In the genomic region with DNA sequence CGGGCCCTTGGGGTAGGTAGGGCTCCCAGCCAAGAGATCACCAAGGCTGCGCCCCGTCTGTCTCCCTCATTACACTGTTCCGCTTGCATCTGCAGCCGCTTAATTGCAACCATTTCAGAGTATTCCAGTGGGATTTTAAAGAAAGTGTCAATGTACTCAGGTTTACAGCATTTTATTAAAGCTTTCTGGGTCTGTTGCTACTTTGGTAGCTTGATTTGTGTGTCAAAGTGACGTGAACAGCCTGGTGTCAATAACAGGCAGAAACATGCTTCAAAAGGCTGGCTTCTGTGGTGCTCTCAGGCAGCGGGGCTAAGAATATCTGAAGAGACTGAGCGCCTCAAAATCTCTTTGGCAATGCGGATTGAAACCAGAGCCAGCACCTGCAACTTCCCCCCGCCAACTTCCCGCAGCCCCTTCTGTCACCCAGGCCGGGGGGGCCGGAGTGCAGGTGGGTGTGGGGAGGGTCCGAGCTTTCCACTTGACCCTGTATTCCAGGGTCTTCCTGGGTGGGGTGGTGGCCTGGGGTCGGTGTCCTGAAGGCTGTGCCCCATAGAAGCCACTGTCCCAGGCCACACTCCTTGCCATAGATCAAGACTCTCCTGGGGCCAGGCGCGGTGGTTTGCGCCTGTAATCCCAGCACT, we compare ENCODE assay signal across 24 cellular contexts.
DNase-seq lines count a peak whose midpoint lies in the region; ATAC-seq and TF ChIP-seq lines count a peak whose summit lies in the region.
"Had no signal": no experiment of that assay in that cellular context is flagged by ENCODE, and none has a peak within 500 bp of the region (broad histone marks: within the 10 kb centered on the region; RNA-seq: fewer than 3 reads in every experiment).

No MANE protein-coding gene starts in this region.

- no peaks in the 10 kb centered on the region for H3K9me3 Mint-ChIP-seq in naive B cell
- no peaks in the 10 kb centered on the region for H3K9me3 Mint-ChIP-seq in activated CD8-positive, alpha-beta T cell treated with anti-CD3 and anti-CD28 coated beads for 36 hours
- H3K9me3 Mint-ChIP-seq: CD4-positive, alpha-beta memory T cell; natural killer cell treated with Interleukin-12 subunit alpha and Interleukin-12 subunit beta and Interleukin-15 and Interleukin-18, amount 100 ng/mL, for 72 hours; T-helper 2 cell treated with Interferon-gamma antibody and Interleukin-4, amounts not matched to agents 5 μg/mL and 100 μg/mL, for 36 hours had no signal

- peaks cover 47% of the 10 kb centered on the region for H3K4me1 ChIP-seq in A673 (ENCODE audit: insufficient read depth, low read length, poor library complexity, severe bottlenecking)

- H3K27ac Mint-ChIP-seq in naive B cell: peak overlapping the region; percentile 35 to 82 (median 53)
- H3K27ac Mint-ChIP-seq in activated CD8-positive, alpha-beta T cell treated with anti-CD3 and anti-CD28 coated beads for 36 hours: no peak overlapping the region
- H3K27ac Mint-ChIP-seq: CD4-positive, alpha-beta memory T cell; natural killer cell treated with Interleukin-12 subunit alpha and Interleukin-12 subunit beta and Interleukin-15 and Interleukin-18, amount 100 ng/mL, for 72 hours; T-helper 2 cell treated with Interferon-gamma antibody and Interleukin-4, amounts not matched to agents 5 μg/mL and 100 μg/mL, for 36 hours had no signal

- ATAC-seq in naive B cell (ENCODE audit: low read depth in 2 of 2) (no peak), HG03520 (IDR thresholded peaks at IDR 0.05; ENCODE audit: unreplicated experiment) (no peak)
- ATAC-seq in activated CD8-positive, alpha-beta T cell treated with anti-CD3 and anti-CD28 coated beads for 36 hours: no peak
- ATAC-seq: HCT116; natural killer cell treated with Interleukin-12 subunit alpha and Interleukin-12 subunit beta and Interleukin-15 and Interleukin-18, amount 100 ng/mL, for 72 hours had no signal

- H3K9me2 ChIP-seq in SU-DHL-6 (replicated peaks; ENCODE audit: insufficient read depth, low read length): no peaks in the 10 kb centered on the region
- H3K9me2 ChIP-seq: SK-N-SH had no signal

- POLR2A ChIA-PET in A673 (lab: Charles Lee; ENCODE audit: low non-redundant PET): no interaction called here
- POLR2A ChIA-PET in activated CD8-positive, alpha-beta T cell treated with anti-CD3 and anti-CD28 coated beads for 36 hours (lab: Charles Lee): no interaction called here

- H3F3A ChIP-seq in SU-DHL-6 (ENCODE audit: insufficient read depth): no peaks in the 10 kb centered on the region

- H4K20me1 ChIP-seq in SU-DHL-6 (ENCODE audit: low read depth, low read length): no peaks in the 10 kb centered on the region

- peaks cover 0 to 3% of the 10 kb centered on the region in 2 donors for H3K36me3 Mint-ChIP-seq in naive B cell
- peaks cover 1% of the 10 kb centered on the region for H3K36me3 Mint-ChIP-seq in activated CD8-positive, alpha-beta T cell treated with anti-CD3 and anti-CD28 coated beads for 36 hours (ENCODE audit: low read depth)
- H3K36me3 Mint-ChIP-seq: natural killer cell treated with Interleukin-12 subunit alpha and Interleukin-12 subunit beta and Interleukin-15 and Interleukin-18, amount 100 ng/mL, for 72 hours had no signal

- no peak overlapping the region for H2AFZ ChIP-seq in SU-DHL-6 (ENCODE audit: low read depth, low read length, severe bottlenecking)

- H3K36me3 ChIP-seq in A673 (ENCODE audit: insufficient read depth, low read length, poor library complexity, severe bottlenecking) (no peaks in the 10 kb centered on the region), SU-DHL-6 (ENCODE audit: low read length) (no peaks in the 10 kb centered on the region)
- H3K36me3 ChIP-seq: uterus had no signal

- BruUV-seq in A673 (replicated peaks; lab: Mats Ljungman, UMichigan): no TSS peak

- no peaks in the 10 kb centered on the region for H3K27me3 ChIP-seq in A673 (replicated peaks; ENCODE audit: insufficient read depth, low read depth, low read length, poor library complexity)
- H3K27me3 ChIP-seq in SU-DHL-6 (ENCODE audit: low read length): no peaks in the 10 kb centered on the region
- H3K27me3 ChIP-seq: uterus had no signal

- peak overlapping the region; percentile 29; the same call in 1 of the 2 replicates for H3K9ac ChIP-seq in SU-DHL-6 (ENCODE audit: low read length)
- H3K9ac ChIP-seq: KMS-11, SK-N-SH had no signal

- H3K4me2 ChIP-seq in SU-DHL-6 (ENCODE audit: low read depth, low read length, poor library complexity, severe bottlenecking): no peak overlapping the region
- H3K4me2 ChIP-seq: KMS-11, SK-N-SH had no signal

- H3K27ac ChIP-seq in A673 (ENCODE audit: low read depth, low read length, poor library complexity, severe bottlenecking) (peak overlapping the region; percentile 72), SU-DHL-6 (ENCODE audit: low read depth, low read length) (peak overlapping the region; percentile 62)
- H3K27ac ChIP-seq: KMS-11, uterus, WERI-Rb-1 had no signal

- H3K9me3 ChIP-seq in A673 (ENCODE audit: low read depth, low read length, poor library complexity, severe bottlenecking): no peaks in the 10 kb centered on the region
- H3K9me3 ChIP-seq in SU-DHL-6 (ENCODE audit: insufficient read depth, low read length): no peaks in the 10 kb centered on the region
- H3K9me3 ChIP-seq: SK-N-SH, uterus had no signal

- CTCF ChIA-PET in A673 (lab: Charles Lee): interaction anchor here (1.3 kb wide), 1 partner anchor 19 kb away, joined by 3 read pairs; no protein-coding TSS in a partner anchor
- CTCF ChIA-PET in activated CD8-positive, alpha-beta T cell treated with anti-CD3 and anti-CD28 coated beads for 36 hours (lab: Charles Lee): interaction anchor here (0.6 to 3.2 kb wide), 5 partner anchors 47 to 121 kb away, joined by 3 to 10 read pairs (median 5); no protein-coding TSS in a partner anchor

- H3K4me3 Mint-ChIP-seq in naive B cell: peak overlapping the region in 4 of 8 donors; percentile 12 to 44 (median 34)
- no peak overlapping the region for H3K4me3 Mint-ChIP-seq in activated CD8-positive, alpha-beta T cell treated with anti-CD3 and anti-CD28 coated beads for 36 hours
- H3K4me3 Mint-ChIP-seq: CD4-positive, alpha-beta memory T cell; natural killer cell treated with Interleukin-12 subunit alpha and Interleukin-12 subunit beta and Interleukin-15 and Interleukin-18, amount 100 ng/mL, for 72 hours; T-helper 2 cell treated with Interferon-gamma antibody and Interleukin-4, amounts not matched to agents 5 μg/mL and 100 μg/mL, for 36 hours had no signal

- no peaks in the 10 kb centered on the region for H3K79me2 ChIP-seq in SU-DHL-6 (ENCODE audit: insufficient read depth, low read length)

- peak; percentile 65 for DNase-seq in A673 (ENCODE audit: low spot score)
- DNase-seq in NAMALWA (ENCODE audit: low spot score): peak; percentile 41
- DNase-seq in naive B cell: no peak
- no peak for DNase-seq in NCI-H2029 treated with DMSO at 0.1 percent for 48 hours (lab: John Stamatoyannopoulos, UW)
- no peak for DNase-seq in activated CD8-positive, alpha-beta T cell treated with anti-CD3 and anti-CD28 coated beads for 36 hours
- DNase-seq in NCI-H524 treated with DMSO at 0.1 percent for 48 hours (lab: John Stamatoyannopoulos, UW): no peak
- DNase-seq: activated CD8-positive, alpha-beta memory T cell treated with anti-CD3 and anti-CD28 coated beads, Interleukin-2, amount 50 U/mL, for 48 hours; activated effector memory CD4-positive, alpha-beta T cell treated with Interleukin-2 at 50 U/mL for 16 hours; CD4-positive, alpha-beta memory T cell; DMS53; left cardiac atrium; NCI-H2107; NCI-H526 treated with DMSO at 0.1 percent for 48 hours; posterior cingulate gyrus; RPMI8226; SK-N-SH; uterus; WERI-Rb-1 had no signal

- no peak for TF ChIP-seq CTCF in A673 (conservative IDR thresholded peaks at IDR 0.05; ENCODE audit: low read depth, low read length)
- TF ChIP-seq CTCF in SU-DHL-6 (IDR thresholded peaks at IDR 0.05; ENCODE audit: insufficient read depth, low read length, poor library complexity, severe bottlenecking): no peak
- no peak for TF ChIP-seq CTCF in activated CD8-positive, alpha-beta T cell treated with anti-CD3 and anti-CD28 coated beads for 36 hours (IDR thresholded peaks at IDR 0.05)

- no peaks in the 10 kb centered on the region for H3K27me3 Mint-ChIP-seq in naive B cell
- no peaks in the 10 kb centered on the region for H3K27me3 Mint-ChIP-seq in activated CD8-positive, alpha-beta T cell treated with anti-CD3 and anti-CD28 coated beads for 36 hours
- H3K27me3 Mint-ChIP-seq: CD4-positive, alpha-beta memory T cell; natural killer cell treated with Interleukin-12 subunit alpha and Interleukin-12 subunit beta and Interleukin-15 and Interleukin-18, amount 100 ng/mL, for 72 hours had no signal

- H3K4me1 Mint-ChIP-seq in naive B cell: peaks cover 21 to 26% (median 26%) of the 10 kb centered on the region in 3 donors
- H3K4me1 Mint-ChIP-seq in activated CD8-positive, alpha-beta T cell treated with anti-CD3 and anti-CD28 coated beads for 36 hours (ENCODE audit: low read depth): peaks cover 2% of the 10 kb centered on the region

- intact Hi-C loops in A673 (cut with micrococcal nuclease; ENCODE audit: unreplicated experiment): no loop called here
- intact Hi-C loops in activated CD8-positive, alpha-beta T cell treated with anti-CD3 and anti-CD28 coated beads for 36 hours (cut with micrococcal nuclease): no loop called here

- H3K4me3 ChIP-seq in A673 (ENCODE audit: low read depth, low read length, poor library complexity, severe bottlenecking) (no peak overlapping the region), SU-DHL-6 (ENCODE audit: insufficient read depth, low read length, poor library complexity, severe bottlenecking) (no peak overlapping the region)
- H3K4me3 ChIP-seq: uterus had no signal

Comparison
In these comparisons a context has a peak if more than half of its experiments do, and no peak if none do; other contexts are left out.
1. DNase-seq: peak in A673 (single experiment) and NAMALWA (single experiment); none in naive B cell (single experiment), NCI-H2029 treated with DMSO at 0.1 percent for 48 hours (single experiment), activated CD8-positive, alpha-beta T cell treated with anti-CD3 and anti-CD28 coated beads for 36 hours (single experiment) and NCI-H524 treated with DMSO at 0.1 percent for 48 hours (single experiment).